27 cellular contexts compared by ENCODE assay signal in genomic region chr2:149187061-149187460, GRCh38.
"Had no signal": no experiment of that assay in that cellular context is flagged by ENCODE, and none has a peak within 500 bp of the region (broad histone marks: within the 10 kb centered on the region; RNA-seq: fewer than 3 reads in every experiment).

No MANE protein-coding gene starts in this region.

- H3K36me3 ChIP-seq: adrenal gland, brain microvascular endothelial cell, breast epithelium had no signal

- H3K27ac ChIP-seq: adrenal gland, body of pancreas, brain microvascular endothelial cell, breast epithelium, VCaP had no signal

- H3K27me3 ChIP-seq: adrenal gland, body of pancreas, brain microvascular endothelial cell, breast epithelium had no signal

- DNase-seq: activated B cell treated with CpG ODN at 0.5 μM for 24 hours; activated CD4-positive, alpha-beta memory T cell treated with anti-CD3 and anti-CD28 coated beads, Interleukin-2, amount 10 ng/mL, durations not matched to agents 7 days and 5 days; activated CD4-positive, alpha-beta T cell treated with anti-CD3 and anti-CD28 coated beads for 48 hours; activated CD4-positive, alpha-beta T cell treated with anti-CD3 and anti-CD28 coated beads, Interleukin-2, amount 10 ng/mL, durations not matched to agents 7 days and 5 days; activated CD4-positive, alpha-beta T cell treated with anti-CD3 and anti-CD28 coated beads, Interleukin-2, amount 50 U/mL, for 48 hours; activated CD4-positive, CD25-positive, alpha-beta regulatory T cell treated with anti-CD3 and anti-CD28 coated beads, Interleukin-2, amount 50 U/mL, for 72 hours; activated CD8-positive, alpha-beta memory T cell treated with anti-CD3 and anti-CD28 coated beads for 24 hours; activated CD8-positive, alpha-beta memory T cell treated with anti-CD3 and anti-CD28 coated beads, Interleukin-2, amount 10 ng/mL, durations not matched to agents 7 days and 5 days; activated CD8-positive, alpha-beta memory T cell treated with anti-CD3 and anti-CD28 coated beads, Interleukin-2, amount 50 U/mL, for 48 hours; activated CD8-positive, alpha-beta T cell treated with anti-CD3 and anti-CD28 coated beads, Interleukin-2, amount 10 ng/mL, durations not matched to agents 7 days and 5 days; activated effector memory CD4-positive, alpha-beta T cell treated with Interleukin-2 at 50 U/mL for 16 hours; activated gamma-delta T cell; activated naive CD4-positive, alpha-beta T cell treated with anti-CD3 and anti-CD28 coated beads, Interleukin-2, amount 50 U/mL, for 16 hours; activated naive CD4-positive, alpha-beta T cell treated with Interleukin-2 at 50 U/mL for 16 hours; activated naive CD8-positive, alpha-beta T cell treated with anti-CD3 and anti-CD28 coated beads for 36 hours; activated T-cell treated with anti-CD3 and anti-CD28 coated beads, Interleukin-2, amount 50 U/mL, for 24 hours; activated T-cell treated with anti-CD3 and anti-CD28 coated beads, Interleukin-2, amount 50 U/mL, for 48 hours; adrenal gland; amniotic stem cell; aorta; body of pancreas; brain microvascular endothelial cell; central memory CD4-positive, alpha-beta T cell; T-helper 2 cell; T-helper 9 cell had no signal

- H3K4me1 ChIP-seq: adrenal gland, body of pancreas, breast epithelium had no signal

- H3K4me3 ChIP-seq: adrenal gland, body of pancreas, breast epithelium had no signal

- H3K9me3 ChIP-seq: adrenal gland, body of pancreas, breast epithelium had no signal
